In genomic region chr9:78235771-78236510, GRCh38 we compare ENCODE assay signal across 8 cellular contexts. TPM values are rescaled to one million over a fixed set of nuclear protein-coding genes. Genes with fewer than 3 reads are reported as not detected.
DNase-seq lines count a peak whose midpoint lies in the region; ATAC-seq and TF ChIP-seq lines count a peak whose summit lies in the region.

Gene CEP78 (plus strand): TSS chr9:78236075. CDS start chr9:78236351, 276 bp downstream.

- peak; percentile 96 for ATAC-seq in GM19372 (IDR thresholded peaks at IDR 0.05; ENCODE audit: low read depth, unreplicated experiment)
- ATAC-seq in HG03521 (IDR thresholded peaks at IDR 0.05; ENCODE audit: unreplicated experiment), result peak; percentile 98

- H3K9ac ChIP-seq in liver (ENCODE audit: low read depth in 1 of 2, low read length in 2 of 2), result peak within 1 kb of the TSS; percentile 69 to 70

- WGBS in liver, result under 1% methylated on average over 86 of the region's 86 CpGs

- peak within 1 kb of the TSS; percentile 57 to 98 (median 89) for H3K4me3 ChIP-seq in dorsolateral prefrontal cortex
- peak within 1 kb of the TSS; percentile 60 to 75 (median 74) for H3K4me3 ChIP-seq in liver (ENCODE audit: low read depth in 1 of 3, low read length in 3 of 3)

- TF ChIP-seq CTCF in dorsolateral prefrontal cortex (IDR thresholded peaks at IDR 0.05 in 54 of 56, conservative IDR thresholded peaks at IDR 0.05 in 2 of 56; ENCODE audit: low read depth in 1 of 56, partially characterized antibody in 56 of 56) (peak in 11 of 56 donors; percentile 7 to 41 (median 13)), liver (IDR thresholded peaks at IDR 0.05; ENCODE audit: low read depth, low read length, missing input control) (no peak)

- H3K9me3 ChIP-seq in liver (ENCODE audit: control insufficient read depth in 4 of 4, low read length in 3 of 4), result no peaks in the 10 kb centered on the region

- H3K27ac ChIP-seq in dorsolateral prefrontal cortex (peak within 1 kb of the TSS; percentile 6 to 91 (median 78)), liver (ENCODE audit: low read depth in 1 of 2, low read length in 2 of 2) (peak within 1 kb of the TSS; percentile 73 to 75)

- H3K27me3 ChIP-seq in dorsolateral prefrontal cortex (no peaks in the 10 kb centered on the region), liver (ENCODE audit: control insufficient read depth in 4 of 4, insufficient read depth in 4 of 4, low read length in 3 of 4) (no peaks in the 10 kb centered on the region)

- peak; percentile 93 for DNase-seq in CD1c-positive myeloid dendritic cell (ENCODE audit: extremely low spot score)
- DNase-seq in NCI-H774 (lab: John Stamatoyannopoulos, UW), result peak; percentile 88
- peak; percentile 90 to 92 for DNase-seq in activated CD4-positive, alpha-beta T cell treated with anti-CD3 and anti-CD28 coated beads, Interleukin-2, amount 50 U/mL, for 48 hours
- DNase-seq in dorsolateral prefrontal cortex, result peak; percentile 69 to 95 (median 90)
- DNase-seq in stimulated activated CD4-positive, alpha-beta T cell treated with anti-CD3 and anti-CD28 coated beads, Interleukin-4, amount 100 ng/mL, for 1 hour, result peak; percentile 89

- H3K4me1 ChIP-seq in liver (ENCODE audit: control insufficient read depth in 4 of 4, insufficient read depth in 4 of 4, low read length in 3 of 4), result peaks cover 0 to 14% (median 6%) of the 10 kb centered on the region in 4 donors

- no peaks in the 10 kb centered on the region for H3K36me3 ChIP-seq in liver (ENCODE audit: control insufficient read depth in 4 of 4, insufficient read depth in 3 of 4, low read depth in 1 of 4, low read length in 3 of 4)

- intact Hi-C loops in dorsolateral prefrontal cortex (cut with DNase I), result loop anchor here in 1 of 2 donors (10.0 kb wide), 1 partner anchor 201 kb away; the partner anchor contains the start of gene GNAQ

- peak; percentile 25 to 51 for TF ChIP-seq RAD21 in liver (IDR thresholded peaks at IDR 0.05)

TF ChIP-seq in liver, 16 proteins besides CTCF, POLR2A, EP300 and RAD21:
- TF ChIP-seq YY1 (IDR thresholded peaks at IDR 0.05) (peak; percentile 71), HNF4G (IDR thresholded peaks at IDR 0.05) (no peak), MAX (IDR thresholded peaks at IDR 0.05) (no peak), FOXA2 (IDR thresholded peaks at IDR 0.05) (peak; percentile 19), GABPA (IDR thresholded peaks at IDR 0.05 in 1 of 2, conservative IDR thresholded peaks at IDR 0.05 in 1 of 2) (no peak), NR2F2 (IDR thresholded peaks at IDR 0.05) (peak; percentile 18), FOXA1 (IDR thresholded peaks at IDR 0.05) (peak; percentile 24), EGR1 (IDR thresholded peaks at IDR 0.05; ENCODE audit: low read depth in 2 of 2) (peak; percentile 64 to 88), ATF3 (IDR thresholded peaks at IDR 0.05) (peak; percentile 63), ZBTB33 (IDR thresholded peaks at IDR 0.05) (no peak), TAF1 (conservative IDR thresholded peaks at IDR 0.05) (no peak), HNF4A (conservative IDR thresholded peaks at IDR 0.05) (peak; percentile 55 to 61), RXRA (IDR thresholded peaks at IDR 0.05) (peak; percentile 87 to 89), SP1 (IDR thresholded peaks at IDR 0.05) (peak; percentile 72), REST (IDR thresholded peaks at IDR 0.05) (peak; percentile 64), JUND (IDR thresholded peaks at IDR 0.05) (peak; percentile 59 to 76)

RNA-seq across cellular contexts. Expression of gene CEP78, which starts in this region (rescaled TPM):
- total RNA-seq in dorsolateral prefrontal cortex (10 to 100 TPM; 18.6 to 35.0 (median 25.0) TPM), liver (10 to 100 TPM in 1 of 2 donors, 1 to 10 TPM in 1; 8.9 to 12.0 TPM)
- 1 to 10 TPM; 2.6 to 3.9 TPM for polyA plus RNA-seq in liver

Comparison
In these comparisons a context has a peak if more than half of its experiments do, and no peak if none do; other contexts are left out.
1. Peak in every context shown above with its lines: DNase-seq, ATAC-seq, H3K4me3 ChIP-seq and H3K27ac ChIP-seq.